2 cellular contexts compared by ENCODE assay signal in the genomic region with DNA sequence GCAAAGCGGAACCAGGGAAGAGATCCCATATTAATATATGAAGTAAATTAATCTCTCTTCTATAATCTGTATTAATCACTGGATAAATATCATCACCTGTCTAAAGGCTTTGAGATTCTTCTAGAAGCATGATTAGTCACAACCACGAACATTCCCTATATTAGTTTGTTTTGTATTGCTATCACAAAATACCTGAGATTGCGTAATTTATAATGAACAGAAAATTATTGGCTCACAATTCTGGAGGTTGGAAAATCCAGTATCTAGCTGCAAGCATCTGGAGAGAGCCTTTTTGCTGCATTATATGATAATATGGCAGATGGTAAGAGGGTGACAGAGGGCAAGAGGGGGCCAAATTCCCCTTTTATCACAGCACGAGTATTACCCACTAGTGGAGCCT.
TF ChIP-seq lines count a peak whose summit lies in the region.

No MANE protein-coding gene starts in this region.

TF ChIP-seq in HepG2, 621 proteins besides CTCF, POLR2A, EP300 and RAD21:
- peak; percentile 71 for TF ChIP-seq CEBPB (IDR thresholded peaks at IDR 0.05; ENCODE audit: borderline replicate concordance, low read depth, low read length)
- TF ChIP-seq ZNF337 (CRISPR knock-in tag; IDR thresholded peaks at IDR 0.05; ENCODE audit: borderline replicate concordance, low read depth) = no peak
- no peak for TF ChIP-seq ZMYM3 (CRISPR knock-in tag; IDR thresholded peaks at IDR 0.05)
- TF ChIP-seq, protein P1, sequence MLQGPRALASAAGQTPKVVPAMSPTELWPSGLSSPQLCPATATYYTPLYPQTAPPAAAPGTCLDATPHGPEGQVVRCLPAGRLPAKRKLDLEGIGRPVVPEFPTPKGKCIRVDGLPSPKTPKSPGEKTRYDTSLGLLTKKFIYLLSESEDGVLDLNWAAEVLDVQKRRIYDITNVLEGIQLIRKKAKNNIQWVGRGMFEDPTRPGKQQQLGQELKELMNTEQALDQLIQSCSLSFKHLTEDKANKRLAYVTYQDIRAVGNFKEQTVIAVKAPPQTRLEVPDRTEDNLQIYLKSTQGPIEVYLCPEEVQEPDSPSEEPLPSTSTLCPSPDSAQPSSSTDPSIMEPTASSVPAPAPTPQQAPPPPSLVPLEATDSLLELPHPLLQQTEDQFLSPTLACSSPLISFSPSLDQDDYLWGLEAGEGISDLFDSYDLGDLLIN (CRISPR knock-in tag; IDR thresholded peaks at IDR 0.05; ENCODE audit: borderline replicate concordance) = no peak
- TF ChIP-seq ZBTB20 (CRISPR knock-in tag; IDR thresholded peaks at IDR 0.05; ENCODE audit: borderline replicate concordance, low read depth) = no peak
TF ChIP-seq in HepG2: peak in this region for 1.

TF ChIP-seq in H1, 55 proteins besides CTCF, POLR2A, EP300 and RAD21:
- TF ChIP-seq CEBPB (IDR thresholded peaks at IDR 0.05; ENCODE audit: low read depth, low read length) (peak; percentile 62; the same call in 1 of the 2 replicates), SAP30 (IDR thresholded peaks at IDR 0.05; ENCODE audit: insufficient read depth, insufficient replicate concordance, low read length) (no peak), MAFK (IDR thresholded peaks at IDR 0.05; ENCODE audit: low read depth, low read length) (no peak), SIRT6 (IDR thresholded peaks at IDR 0.05; ENCODE audit: low read length) (no peak)
